Comparison of ENCODE assay signal across 14 cellular contexts in the genomic region with DNA sequence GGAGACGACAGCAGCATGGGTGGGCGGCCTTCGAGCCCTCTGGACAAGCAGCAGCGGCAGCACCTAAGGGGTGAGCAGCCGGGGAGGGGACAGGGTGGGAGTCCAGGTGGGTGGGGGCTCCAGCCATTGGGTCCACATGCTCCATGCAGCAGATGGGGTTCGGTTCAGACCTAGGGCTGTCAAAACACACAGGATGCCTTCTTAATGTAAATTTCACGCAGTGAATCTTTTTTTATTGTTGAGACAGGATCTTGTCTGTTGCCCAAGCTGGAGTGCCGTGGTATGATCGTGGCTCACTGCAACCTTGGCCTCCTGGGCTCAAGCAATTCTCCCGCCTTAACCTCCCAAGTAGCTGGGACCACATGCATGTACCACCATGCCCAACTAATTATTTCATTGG.
"Had no signal": no experiment of that assay in that cellular context is flagged by ENCODE, and none has a peak within 500 bp of the region (broad histone marks: within the 10 kb centered on the region; RNA-seq: fewer than 3 reads in every experiment).

No MANE protein-coding gene starts in this region.

- H3K27ac ChIP-seq: hepatocyte, parathyroid adenoma, transverse colon had no signal

- DNase-seq: activated CD4-positive, alpha-beta T cell treated with anti-CD3 and anti-CD28 coated beads, Interleukin-2, amount 10 ng/mL, durations not matched to agents 24 days and 14 days; activated naive CD4-positive, alpha-beta T cell treated with anti-CD3 and anti-CD28 coated beads, Interleukin-2, amount 50 U/mL, for 16 hours; amniotic stem cell; effector memory CD4-positive, alpha-beta T cell; kidney; left ventricle myocardium superior; substantia nigra; T1000 had no signal

- H3K9me3 Mint-ChIP-seq: central memory CD8-positive, alpha-beta T cell had no signal

- H3K27ac Mint-ChIP-seq: activated CD4-positive, alpha-beta T cell treated with anti-CD3 and anti-CD28 coated beads, Interleukin-2, amount 10 ng/mL, durations not matched to agents 24 days and 14 days; activated T-helper 2 cell treated with anti-CD3 and anti-CD28 coated beads, Interferon-gamma antibody, Interleukin-2, Interleukin-4, amounts not matched to agents 10 μg/mL and 5 μg/mL and 100 μg/mL, durations not matched to agents 14 hours and 24 hours and 36 hours; brain had no signal

- H2AFZ ChIP-seq: hepatocyte, parathyroid adenoma had no signal

- H3K27me3 ChIP-seq: hepatocyte had no signal

- H3K4me1 Mint-ChIP-seq: brain had no signal

- H3K4me2 ChIP-seq: hepatocyte had no signal

- H3K9ac ChIP-seq: parathyroid adenoma had no signal

- H3K27me3 Mint-ChIP-seq: central memory CD8-positive, alpha-beta T cell had no signal

- H3K4me3 ChIP-seq: hepatocyte, transverse colon had no signal

- H3K36me3 ChIP-seq: transverse colon had no signal

- H3K4me1 ChIP-seq: parathyroid adenoma had no signal

- H3K4me3 Mint-ChIP-seq: activated CD4-positive, alpha-beta T cell treated with anti-CD3 and anti-CD28 coated beads, Interleukin-2, amount 10 ng/mL, durations not matched to agents 24 days and 14 days; brain; central memory CD8-positive, alpha-beta T cell had no signal

- H3K9me3 ChIP-seq: transverse colon had no signal

- ATAC-seq: left ventricle myocardium superior had no signal
